Comparison of ENCODE assay signal across 8 cellular contexts in genomic region chr5:173573126-173573960, GRCh38. TPM values are rescaled to one million over a fixed set of nuclear protein-coding genes. Genes with fewer than 3 reads are reported as not detected.
DNase-seq lines count a peak whose midpoint lies in the region; ATAC-seq and TF ChIP-seq lines count a peak whose summit lies in the region.

No MANE protein-coding gene starts in this region.

- peaks cover 6% of the 10 kb centered on the region for H3K4me1 ChIP-seq in lower lobe of right lung

- DNase-seq in GM10266 (ENCODE audit: extremely low spot score): peak; percentile 77
- DNase-seq in HFF-Myc (ENCODE audit: extremely low read depth, low read depth): no peak
- peak; percentile 20 for DNase-seq in NCI-H2227 treated with DMSO at 0.1 percent for 48 hours (lab: John Stamatoyannopoulos, UW)
- DNase-seq in activated CD4-positive, alpha-beta T cell treated with anti-CD3 and anti-CD28 coated beads, Interleukin-2, amount 50 U/mL, for 1 hour: peak; percentile 62
- DNase-seq in dedifferentiated amniotic fluid mesenchymal stem cell (ENCODE audit: extremely low spot score): peak; percentile 69
- peak; percentile 83 for DNase-seq in lower lobe of right lung
- DNase-seq in stimulated activated CD4-positive, alpha-beta T cell treated with anti-CD3 and anti-CD28 coated beads, TNF-alpha, amount 100 ng/mL, for 24 hours (ENCODE audit: low read depth in 3 of 3): peak; percentile 33 to 58 (median 40)

- H3K4me3 ChIP-seq in HFF-Myc (replicated peaks; ENCODE audit: low read depth, low read length): no peak overlapping the region
- H3K4me3 ChIP-seq in lower lobe of right lung: no peak overlapping the region

- H3K27ac ChIP-seq in lower lobe of right lung: no peak overlapping the region

- peaks cover 8% of the 10 kb centered on the region for H3K27me3 ChIP-seq in lower lobe of right lung (ENCODE audit: low read depth)

- H3K36me3 ChIP-seq in lower lobe of right lung: no peaks in the 10 kb centered on the region

- ATAC-seq in lower lobe of right lung (peak; percentile 90 to 93), HG02938 (IDR thresholded peaks at IDR 0.05; ENCODE audit: unreplicated experiment) (no peak)

- intact Hi-C loops in lower lobe of right lung (cut with DNase I): no loop called here

- peaks cover 5% of the 10 kb centered on the region for H3K9me3 ChIP-seq in lower lobe of right lung

- TF ChIP-seq CTCF in GM10266 (IDR thresholded peaks at IDR 0.05; ENCODE audit: control insufficient read depth, insufficient read depth, low read depth, missing control alignments) (peak; percentile 99), HFF-Myc (IDR thresholded peaks at IDR 0.05; ENCODE audit: low read depth, low read length, missing control alignments) (peak; percentile 92), lower lobe of right lung (IDR thresholded peaks at IDR 0.05) (peak; percentile 99)

RNA-seq across cellular contexts. Expression of gene BOD1, which starts 43.1 kb away (rescaled TPM):
- 35.0 TPM for total RNA-seq in lower lobe of right lung
